Comparison of ENCODE assay signal across 21 cellular contexts in the genomic region with DNA sequence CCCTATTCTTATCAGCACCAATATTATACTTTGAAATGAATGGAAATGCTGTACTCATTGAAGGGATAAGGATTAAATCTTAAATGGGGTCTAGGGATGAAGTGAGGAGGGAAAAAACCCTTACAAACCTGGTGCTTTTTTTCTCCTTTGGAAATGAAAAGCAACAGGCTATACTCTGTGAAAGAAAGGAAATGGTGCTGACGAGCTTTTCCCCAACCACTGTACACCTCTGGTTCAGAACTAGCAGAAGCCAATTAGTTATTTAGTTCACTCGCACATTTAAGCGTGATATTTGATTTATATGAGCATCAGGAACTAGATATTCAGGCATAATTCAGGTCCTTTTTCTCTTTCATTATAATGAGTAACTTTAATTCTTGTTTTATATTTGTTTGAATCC.
"Had no signal": no experiment of that assay in that cellular context is flagged by ENCODE, and none has a peak within 500 bp of the region (broad histone marks: within the 10 kb centered on the region; RNA-seq: fewer than 3 reads in every experiment).

No MANE protein-coding gene starts in this region.

- H3K36me3 ChIP-seq: thoracic aorta had no signal

- H3K4me3 ChIP-seq: skin epidermis, thoracic aorta had no signal

- H3K27me3 Mint-ChIP-seq: activated CD4-positive, alpha-beta T cell treated with anti-CD3 and anti-CD28 coated beads, Interleukin-2, amount 10 ng/mL, durations not matched to agents 24 days and 14 days; activated CD8-positive, alpha-beta T cell treated with anti-CD3 and anti-CD28 coated beads for 36 hours; activated T-helper 17 cell treated with anti-CD3 and anti-CD28 coated beads, Interleukin-2, amount 50 U/mL, for 72 hours had no signal

- H3K4me3 Mint-ChIP-seq: activated CD4-positive, alpha-beta T cell treated with anti-CD3 and anti-CD28 coated beads, Interleukin-2, amount 10 ng/mL, durations not matched to agents 24 days and 14 days; activated CD8-positive, alpha-beta T cell treated with anti-CD3 and anti-CD28 coated beads for 36 hours; activated naive CD8-positive, alpha-beta T cell treated with anti-CD3 and anti-CD28 coated beads, Interleukin-2, amount 10 ng/mL, durations not matched to agents 7 days and 5 days; activated T-helper 17 cell treated with anti-CD3 and anti-CD28 coated beads, Interleukin-2, amount 50 U/mL, for 72 hours; endodermal cell; immature natural killer cell; mesothelial cell of epicardium; nephron had no signal

- H3K27ac Mint-ChIP-seq: activated CD4-positive, alpha-beta T cell treated with anti-CD3 and anti-CD28 coated beads, Interleukin-2, amount 10 ng/mL, durations not matched to agents 24 days and 14 days; activated CD8-positive, alpha-beta T cell treated with anti-CD3 and anti-CD28 coated beads for 36 hours; activated naive CD8-positive, alpha-beta T cell treated with anti-CD3 and anti-CD28 coated beads, Interleukin-2, amount 10 ng/mL, durations not matched to agents 7 days and 5 days; activated T-helper 17 cell treated with anti-CD3 and anti-CD28 coated beads, Interleukin-2, amount 50 U/mL, for 72 hours; endodermal cell; immature natural killer cell; mesothelial cell of epicardium; nephron had no signal

- DNase-seq: activated CD4-positive, alpha-beta T cell treated with anti-CD3 and anti-CD28 coated beads, Interleukin-2, amount 10 ng/mL, durations not matched to agents 24 days and 14 days; activated CD8-positive, alpha-beta T cell treated with anti-CD3 and anti-CD28 coated beads for 36 hours; activated naive CD4-positive, alpha-beta T cell; activated naive CD8-positive, alpha-beta T cell treated with anti-CD3 and anti-CD28 coated beads, Interleukin-2, amount 10 ng/mL, durations not matched to agents 7 days and 5 days; activated T-cell treated with anti-CD3 and anti-CD28 coated beads, Interleukin-2, amount 50 U/mL, for 1 hour; amygdala; caudate nucleus; endodermal cell; immature natural killer cell; kidney glomerular epithelial cell; nucleus accumbens; stimulated activated CD4-positive, alpha-beta T cell treated with anti-CD3 and anti-CD28 coated beads, Interleukin-15, amount 100 ng/mL, for 24 hours; stimulated activated CD4-positive, alpha-beta T cell treated with anti-CD3 and anti-CD28 coated beads, Interleukin-4, amount 100 ng/mL, for 1 hour; T-helper 1 cell; T-helper 9 cell had no signal

- H3K36me3 Mint-ChIP-seq: immature natural killer cell, mesothelial cell of epicardium had no signal

- ATAC-seq: activated CD8-positive, alpha-beta T cell treated with anti-CD3 and anti-CD28 coated beads for 36 hours; activated T-helper 17 cell treated with anti-CD3 and anti-CD28 coated beads, Interleukin-2, amount 50 U/mL, for 72 hours; SK-N-SH treated with all-trans-retinoic acid at 6 μM for 48 hours had no signal

- H3K27ac ChIP-seq: thoracic aorta had no signal

- H3K9me3 Mint-ChIP-seq: activated CD8-positive, alpha-beta T cell treated with anti-CD3 and anti-CD28 coated beads for 36 hours; endodermal cell had no signal

- H3K4me1 Mint-ChIP-seq: immature natural killer cell, nephron had no signal
